ENCODE assay signal across 8 cellular contexts in genomic region chr6:118800394-118801071, GRCh38.
DNase-seq lines count a peak whose midpoint lies in the region; ATAC-seq, FAIRE-seq and TF ChIP-seq lines count a peak whose summit lies in the region.

No MANE protein-coding gene starts in this region.

- FAIRE-seq in RCC 7860 (lab: Jason Lieb, UNC) = peak; percentile 37

- peak overlapping the region; percentile 63 for H3K4me2 ChIP-seq in DND-41 (ENCODE audit: insufficient read depth, low read length)

- no peaks in the 10 kb centered on the region for H4K20me1 ChIP-seq in DND-41 (ENCODE audit: insufficient read depth, low read length)

- H3K4me3 Mint-ChIP-seq in activated T-cell treated with anti-CD3 and anti-CD28 coated beads, Interleukin-2, amount 50 U/mL, for 72 hours = peak overlapping the region; percentile 61 to 80
- H3K4me3 Mint-ChIP-seq in nephron progenitor cell = peak overlapping the region; percentile 69

- H3K27me3 Mint-ChIP-seq in activated T-cell treated with anti-CD3 and anti-CD28 coated beads, Interleukin-2, amount 50 U/mL, for 72 hours (ENCODE audit: low read depth) = no peaks in the 10 kb centered on the region
- H3K27me3 Mint-ChIP-seq in nephron progenitor cell (ENCODE audit: low read depth, poor library complexity) = peaks cover 4% of the 10 kb centered on the region

- H3K36me3 Mint-ChIP-seq in activated T-cell treated with anti-CD3 and anti-CD28 coated beads, Interleukin-2, amount 50 U/mL, for 72 hours (ENCODE audit: insufficient read depth in 2 of 2) = peaks cover 12 to 17% of the 10 kb centered on the region in 2 donors
- H3K36me3 Mint-ChIP-seq in nephron progenitor cell (ENCODE audit: low read depth) = peaks cover 8% of the 10 kb centered on the region

- no peaks in the 10 kb centered on the region for H3K9me3 ChIP-seq in DND-41 (ENCODE audit: insufficient read depth, low read length, severe bottlenecking)

- H3K4me1 Mint-ChIP-seq in activated T-cell treated with anti-CD3 and anti-CD28 coated beads, Interleukin-2, amount 50 U/mL, for 72 hours (ENCODE audit: low read depth) = peaks cover 35% of the 10 kb centered on the region
- peaks cover 6% of the 10 kb centered on the region for H3K4me1 Mint-ChIP-seq in nephron progenitor cell

- H3K27me3 ChIP-seq in DND-41 (ENCODE audit: insufficient read depth, low read length, poor library complexity) = no peaks in the 10 kb centered on the region

- H3K79me2 ChIP-seq in DND-41 (ENCODE audit: insufficient read depth, low read length) = no peaks in the 10 kb centered on the region

- H2AFZ ChIP-seq in DND-41 (ENCODE audit: low read depth, low read length) = peak overlapping the region; percentile 69

- ATAC-seq in DND-41 (ENCODE audit: insufficient read depth, low read depth) = peak; percentile 96
- peak; percentile 98 for ATAC-seq in GM21786 (IDR thresholded peaks at IDR 0.05; ENCODE audit: unreplicated experiment)
- peak; percentile 92 to 94 for ATAC-seq in activated T-cell treated with anti-CD3 and anti-CD28 coated beads, Interleukin-2, amount 50 U/mL, for 72 hours (replicated peaks in 1 of 2)
- peak; percentile 93 for ATAC-seq in stimulated activated naive CD8-positive, alpha-beta T cell treated with anti-CD3 and anti-CD28 coated beads, Interleukin-15, Interleukin-2, amounts not matched to agents 100 U/mL and 50 U/mL, for 24 hours

- DNase-seq in DND-41 (peak; percentile 90), Kasumi-1 (lab: John Stamatoyannopoulos, UW) (peak; percentile 93 to 94), RCC 7860 (ENCODE audit: low spot score) (peak; percentile 51), fibroblast of gingiva (ENCODE audit: low read depth) (peak; percentile 80), nephron progenitor cell (peak; percentile 77)
- DNase-seq in activated T-cell treated with anti-CD3 and anti-CD28 coated beads, Interleukin-2, amount 50 U/mL, for 72 hours = peak; percentile 84 to 85
- DNase-seq in stimulated activated naive CD8-positive, alpha-beta T cell treated with anti-CD3 and anti-CD28 coated beads, Interleukin-15, Interleukin-2, amounts not matched to agents 100 U/mL and 50 U/mL, for 24 hours = peak; percentile 83

- TF ChIP-seq CTCF in DND-41 (IDR thresholded peaks at IDR 0.05; ENCODE audit: borderline replicate concordance, extremely low read depth, low read length, poor library complexity, severe bottlenecking) = peak; percentile 96
- peak; percentile 91 for TF ChIP-seq CTCF in nephron progenitor cell (IDR thresholded peaks at IDR 0.05)

- no peaks in the 10 kb centered on the region for H3K36me3 ChIP-seq in DND-41 (ENCODE audit: insufficient read depth, low read length)

- peak overlapping the region; percentile 62 for H3K27ac ChIP-seq in DND-41 (ENCODE audit: low read length)

- H3K27ac Mint-ChIP-seq in activated T-cell treated with anti-CD3 and anti-CD28 coated beads, Interleukin-2, amount 50 U/mL, for 72 hours = peak overlapping the region; percentile 70
- H3K27ac Mint-ChIP-seq in nephron progenitor cell = no peak overlapping the region

- peak overlapping the region; percentile 30 for H3K9ac ChIP-seq in DND-41 (ENCODE audit: low read depth, low read length)

- peaks cover 1 to 10% of the 10 kb centered on the region in 2 donors for H3K9me3 Mint-ChIP-seq in activated T-cell treated with anti-CD3 and anti-CD28 coated beads, Interleukin-2, amount 50 U/mL, for 72 hours
- H3K9me3 Mint-ChIP-seq in nephron progenitor cell = peaks cover 35% of the 10 kb centered on the region

- peaks cover 16% of the 10 kb centered on the region for H3K4me1 ChIP-seq in DND-41 (ENCODE audit: insufficient read depth, low read length)

- H3K4me3 ChIP-seq in DND-41 (ENCODE audit: low read depth in 1 of 2, low read length in 2 of 2) = peak overlapping the region in 1 of 2 experiments; percentile 38; a peak in 2 of 4 replicates
